8 cellular contexts compared by ENCODE assay signal in genomic region chr3:184335661-184336483, GRCh38.
A peak's percentile ranks its signal among the peaks of the same experiment; 100 is the strongest.
DNase-seq lines count a peak whose midpoint lies in the region; ATAC-seq lines count a peak whose summit lies in the region.

No MANE protein-coding gene starts in this region.

- DNase-seq in NCI-H446 (lab: John Stamatoyannopoulos, UW) (peak; percentile 70 to 88), left kidney (ENCODE audit: low read depth, low spot score) (peak; percentile 89)
- DNase-seq in activated CD4-positive, alpha-beta T cell treated with anti-CD3 and anti-CD28 coated beads for 48 hours, result peak; percentile 91
- peak; percentile 84 for DNase-seq in stimulated activated CD4-positive, alpha-beta T cell treated with anti-CD3 and anti-CD28 coated beads, Interleukin-1b, Interleukin-23, amount 100 ng/mL, for 48 hours

- ATAC-seq in GM18511 (IDR thresholded peaks at IDR 0.05; ENCODE audit: unreplicated experiment) (peak; percentile 84), HG03039 (IDR thresholded peaks at IDR 0.05; ENCODE audit: unreplicated experiment) (peak; percentile 64), HG03378 (IDR thresholded peaks at IDR 0.05; ENCODE audit: unreplicated experiment) (no peak)

- peak overlapping the region; percentile 88 for H3K27ac ChIP-seq in cingulate gyrus (ENCODE audit: low read depth, low read length)
